In the genomic region with DNA sequence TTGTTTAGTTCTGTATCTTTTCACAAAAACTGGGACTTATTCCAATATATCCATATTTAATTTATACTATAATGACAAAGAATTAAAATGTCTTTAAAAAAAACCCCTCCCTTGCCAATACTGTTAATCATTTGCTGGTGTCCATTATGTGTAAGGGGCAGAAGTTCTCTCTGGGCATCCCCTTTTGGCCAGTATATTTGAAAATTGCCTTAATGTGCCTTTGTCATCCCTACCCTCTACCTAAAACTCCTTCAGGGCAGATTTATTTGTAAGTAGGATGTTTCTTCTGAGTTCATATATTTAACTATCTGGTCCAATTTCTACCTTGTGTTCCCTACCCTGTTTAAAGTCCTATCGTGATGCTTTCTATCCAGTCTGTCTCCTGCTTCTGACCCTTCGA, we compare ENCODE assay signal across 12 cellular contexts.
A peak's percentile ranks its signal among the peaks of the same experiment; 100 is the strongest.
DNase-seq lines count a peak whose midpoint lies in the region; ATAC-seq and TF ChIP-seq lines count a peak whose summit lies in the region.
"Had no signal": no experiment of that assay in that cellular context is flagged by ENCODE, and none has a peak within 500 bp of the region (broad histone marks: within the 10 kb centered on the region; RNA-seq: fewer than 3 reads in every experiment).

No MANE protein-coding gene starts in this region.

- peak overlapping the region; percentile 65 for H3K27ac Mint-ChIP-seq in chondrocyte (ENCODE audit: unreplicated experiment)
- no peak overlapping the region for H3K27ac Mint-ChIP-seq in activated CD4-positive, alpha-beta T cell treated with anti-CD3 and anti-CD28 coated beads, Interleukin-2, amount 10 ng/mL, durations not matched to agents 7 days and 5 days
- H3K27ac Mint-ChIP-seq: stimulated activated naive CD8-positive, alpha-beta T cell treated with anti-CD3 and anti-CD28 coated beads, Interleukin-15, Interleukin-2, amounts not matched to agents 100 ng/mL and 50 ng/mL, for 24 hours had no signal

- H3K36me3 Mint-ChIP-seq in chondrocyte (ENCODE audit: low read depth) = no peaks in the 10 kb centered on the region
- no peaks in the 10 kb centered on the region for H3K36me3 Mint-ChIP-seq in activated CD4-positive, alpha-beta T cell treated with anti-CD3 and anti-CD28 coated beads, Interleukin-2, amount 10 ng/mL, durations not matched to agents 7 days and 5 days (ENCODE audit: low read depth)

- H3K4me3 ChIP-seq in GM12865 (ENCODE audit: low read depth, low read length) (peak overlapping the region; percentile 8; the same call in 1 of the 2 replicates), BE2C (ENCODE audit: low read depth, low read length) (no peak overlapping the region)

- CTCF ChIA-PET in activated CD4-positive, alpha-beta T cell treated with anti-CD3 and anti-CD28 coated beads, Interleukin-2, amount 10 ng/mL, durations not matched to agents 7 days and 5 days (lab: Charles Lee) = no interaction called here

- no peak overlapping the region for H3K4me3 Mint-ChIP-seq in chondrocyte (ENCODE audit: unreplicated experiment)
- H3K4me3 Mint-ChIP-seq in activated CD4-positive, alpha-beta T cell treated with anti-CD3 and anti-CD28 coated beads, Interleukin-2, amount 10 ng/mL, durations not matched to agents 7 days and 5 days = no peak overlapping the region
- H3K4me3 Mint-ChIP-seq: stimulated activated naive CD8-positive, alpha-beta T cell treated with anti-CD3 and anti-CD28 coated beads, Interleukin-15, Interleukin-2, amounts not matched to agents 100 ng/mL and 50 ng/mL, for 24 hours had no signal

- H3K27me3 Mint-ChIP-seq in chondrocyte (ENCODE audit: low read depth) = no peaks in the 10 kb centered on the region
- H3K27me3 Mint-ChIP-seq in activated CD4-positive, alpha-beta T cell treated with anti-CD3 and anti-CD28 coated beads, Interleukin-2, amount 10 ng/mL, durations not matched to agents 7 days and 5 days = no peaks in the 10 kb centered on the region
- H3K27me3 Mint-ChIP-seq: stimulated activated naive CD8-positive, alpha-beta T cell treated with anti-CD3 and anti-CD28 coated beads, Interleukin-15, Interleukin-2, amounts not matched to agents 100 ng/mL and 50 ng/mL, for 24 hours had no signal

- no peaks in the 10 kb centered on the region for H3K27me3 ChIP-seq in BE2C
- H3K27me3 ChIP-seq: foreskin keratinocyte had no signal

- H3K4me1 ChIP-seq in BE2C = no peaks in the 10 kb centered on the region

- POLR2A ChIA-PET in activated CD4-positive, alpha-beta T cell treated with anti-CD3 and anti-CD28 coated beads, Interleukin-2, amount 10 ng/mL, durations not matched to agents 7 days and 5 days (lab: Charles Lee) = no interaction called here

- TF ChIP-seq CTCF in GM12865 (IDR thresholded peaks at IDR 0.05; ENCODE audit: insufficient read depth, low read depth, low read length, missing control alignments) (no peak), chondrocyte (IDR thresholded peaks at IDR 0.05) (no peak), BE2C (IDR thresholded peaks at IDR 0.05; ENCODE audit: low read depth, low read length) (no peak)

- H3K36me3 ChIP-seq in BE2C = no peaks in the 10 kb centered on the region

- H3K4me1 Mint-ChIP-seq in chondrocyte (ENCODE audit: low read depth) = peaks cover 56% of the 10 kb centered on the region
- peaks cover 4% of the 10 kb centered on the region for H3K4me1 Mint-ChIP-seq in activated CD4-positive, alpha-beta T cell treated with anti-CD3 and anti-CD28 coated beads, Interleukin-2, amount 10 ng/mL, durations not matched to agents 7 days and 5 days

- ATAC-seq in GM21447 (IDR thresholded peaks at IDR 0.05; ENCODE audit: unreplicated experiment) (peak; percentile 29), HG03066 (IDR thresholded peaks at IDR 0.05; ENCODE audit: low read depth, unreplicated experiment) (peak; percentile 18)
- ATAC-seq: foreskin keratinocyte had no signal

- no peak for DNase-seq in GM12865 (ENCODE audit: low read depth)
- DNase-seq in chondrocyte (ENCODE audit: low spot score) = no peak
- DNase-seq in activated naive CD4-positive, alpha-beta T cell treated with anti-CD3 and anti-CD28 coated beads, Interleukin-2, amount 50 U/mL, for 16 hours = no peak
- DNase-seq in LoVo (ENCODE audit: low spot score) = no peak
- DNase-seq in BE2C = no peak
- DNase-seq in activated CD4-positive, alpha-beta T cell treated with anti-CD3 and anti-CD28 coated beads, Interleukin-2, amount 10 ng/mL, durations not matched to agents 7 days and 5 days = no peak
- DNase-seq: activated CD4-positive, alpha-beta T cell treated with anti-CD3 and anti-CD28 coated beads, Interleukin-2, amount 50 U/mL, for 48 hours; foreskin keratinocyte; NCI-H1694 treated with DMSO at 0.1 percent for 48 hours had no signal

- no peaks in the 10 kb centered on the region for H3K9me3 Mint-ChIP-seq in chondrocyte (ENCODE audit: low read depth)
- no peaks in the 10 kb centered on the region for H3K9me3 Mint-ChIP-seq in activated CD4-positive, alpha-beta T cell treated with anti-CD3 and anti-CD28 coated beads, Interleukin-2, amount 10 ng/mL, durations not matched to agents 7 days and 5 days
- H3K9me3 Mint-ChIP-seq: stimulated activated naive CD8-positive, alpha-beta T cell treated with anti-CD3 and anti-CD28 coated beads, Interleukin-15, Interleukin-2, amounts not matched to agents 100 ng/mL and 50 ng/mL, for 24 hours had no signal

- no peaks in the 10 kb centered on the region for H3K9me3 ChIP-seq in BE2C
